ENCODE assay signal across 21 cellular contexts in the genomic region with DNA sequence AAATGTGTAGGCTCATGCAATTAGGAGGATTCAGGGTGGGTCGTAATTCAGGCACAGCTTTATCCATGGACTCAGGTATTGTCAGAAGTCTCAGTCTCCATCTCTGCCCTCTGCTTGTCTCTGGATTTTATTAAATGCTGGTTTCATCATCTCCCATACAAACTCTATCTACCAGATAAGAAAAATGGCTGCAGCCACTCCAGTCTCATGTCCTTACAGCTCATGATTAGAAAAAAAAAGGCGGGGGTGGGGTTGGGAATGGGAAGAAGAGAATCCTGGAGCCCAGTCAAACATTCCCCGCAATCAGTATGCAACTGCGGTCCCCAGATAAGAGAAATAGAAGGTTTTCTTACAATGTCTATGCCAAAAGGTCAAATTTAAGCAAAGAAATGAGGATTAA. TPM values are rescaled to one million over a fixed set of nuclear protein-coding genes. Genes with fewer than 3 reads are reported as not detected.
DNase-seq lines count a peak whose midpoint lies in the region; ATAC-seq, FAIRE-seq and TF ChIP-seq lines count a peak whose summit lies in the region.
"Had no signal": no experiment of that assay in that cellular context is flagged by ENCODE, and none has a peak within 500 bp of the region (broad histone marks: within the 10 kb centered on the region; RNA-seq: fewer than 3 reads in every experiment).

No MANE protein-coding gene starts in this region.

- peak in 1 of 2 donors; percentile 76 for DNase-seq in cardiac muscle cell (ENCODE audit: low read depth in 1 of 2, low spot score in 1 of 2)
- no peak for DNase-seq in right atrium auricular region (ENCODE audit: low spot score)
- DNase-seq in endothelial cell of umbilical vein (ENCODE audit: low read depth, low spot score) = peak; percentile 39
- no peak for DNase-seq in left ventricle myocardium inferior
- no peak for DNase-seq in smooth muscle cell (lab: John Stamatoyannopoulos, UW; ENCODE audit: unreplicated experiment)
- no peak for DNase-seq in left colon
- DNase-seq: 8988T; Calu3; CD8-positive, alpha-beta T cell; DMS79 treated with DMSO at 0.1 percent for 48 hours; GF-D8; H9 had no signal

- H3K79me2 ChIP-seq in endothelial cell of umbilical vein (ENCODE audit: control insufficient read depth, insufficient read depth, low read length) = no peaks in the 10 kb centered on the region
- H3K79me2 ChIP-seq in smooth muscle cell (ENCODE audit: low read depth) = no peaks in the 10 kb centered on the region

- no peaks in the 10 kb centered on the region for H3K36me3 ChIP-seq in cardiac muscle cell
- no peaks in the 10 kb centered on the region for H3K36me3 ChIP-seq in right atrium auricular region
- H3K36me3 ChIP-seq in endothelial cell of umbilical vein (ENCODE audit: control insufficient read depth in 2 of 2, extremely low read depth in 1 of 2, insufficient read depth in 2 of 2, low read length in 2 of 2) = no peaks in the 10 kb centered on the region
- H3K36me3 ChIP-seq in left ventricle myocardium inferior = peaks cover 16% of the 10 kb centered on the region
- no peaks in the 10 kb centered on the region for H3K36me3 ChIP-seq in smooth muscle cell (ENCODE audit: low read depth)

- H3K4me2 ChIP-seq in endothelial cell of umbilical vein (ENCODE audit: insufficient read depth, low read length) = no peak overlapping the region
- peak overlapping the region; percentile 24 for H3K4me2 ChIP-seq in smooth muscle cell
- H3K4me2 ChIP-seq: BLaER1 treated with 17β-estradiol and CSF1 and Interleukin-3, amounts not matched to agents 10 nM and 100 nM had no signal

- WGBS in smooth muscle cell (ENCODE audit: low lambda C conversion rate) = 51% methylated on average over 4 of the region's 4 CpGs

- H3K4me1 ChIP-seq in cardiac muscle cell (ENCODE audit: low read depth) (peaks cover 25% of the 10 kb centered on the region), right atrium auricular region (no peaks in the 10 kb centered on the region), endothelial cell of umbilical vein (ENCODE audit: control insufficient read depth, extremely low read depth, insufficient read depth, low read length) (peaks cover 19% of the 10 kb centered on the region), left ventricle myocardium inferior (peaks cover 39% of the 10 kb centered on the region), smooth muscle cell (ENCODE audit: low read depth) (peaks cover 4% of the 10 kb centered on the region)

- H3K9me3 ChIP-seq in cardiac muscle cell (ENCODE audit: low read depth) (no peaks in the 10 kb centered on the region), right atrium auricular region (no peaks in the 10 kb centered on the region), endothelial cell of umbilical vein (replicated peaks; ENCODE audit: control insufficient read depth, insufficient read depth, low read length) (no peaks in the 10 kb centered on the region), left ventricle myocardium inferior (replicated peaks) (no peaks in the 10 kb centered on the region), smooth muscle cell (replicated peaks; ENCODE audit: low read depth) (no peaks in the 10 kb centered on the region)

- H3K27me3 ChIP-seq in cardiac muscle cell (no peaks in the 10 kb centered on the region), right atrium auricular region (no peaks in the 10 kb centered on the region), endothelial cell of umbilical vein (ENCODE audit: control insufficient read depth in 2 of 2, insufficient read depth in 2 of 2, low read length in 2 of 2) (no peaks in the 10 kb centered on the region), left ventricle myocardium inferior (ENCODE audit: low read depth) (no peaks in the 10 kb centered on the region), smooth muscle cell (ENCODE audit: low read depth) (no peaks in the 10 kb centered on the region)
- H3K27me3 ChIP-seq: BLaER1 treated with 17β-estradiol and CSF1 and Interleukin-3, amounts not matched to agents 10 nM and 100 nM had no signal

- TF ChIP-seq CTCF in cardiac muscle cell (IDR thresholded peaks at IDR 0.05; ENCODE audit: low read depth, low read length) (no peak), right atrium auricular region (IDR thresholded peaks at IDR 0.05) (no peak), endothelial cell of umbilical vein (IDR thresholded peaks at IDR 0.05; ENCODE audit: extremely low read depth in 1 of 2, insufficient read depth in 1 of 2, low read depth in 1 of 2, low read length in 2 of 2) (no peak), left ventricle myocardium inferior (IDR thresholded peaks at IDR 0.05; ENCODE audit: borderline replicate concordance) (no peak), smooth muscle cell (IDR thresholded peaks at IDR 0.05; ENCODE audit: borderline replicate concordance, insufficient read depth, poor library complexity, severe bottlenecking) (no peak)

- no peaks in the 10 kb centered on the region for H3F3A ChIP-seq in smooth muscle cell (ENCODE audit: low read depth)

- H3K9me1 ChIP-seq in endothelial cell of umbilical vein (replicated peaks; ENCODE audit: control insufficient read depth, extremely low read depth, insufficient read depth, low read length) = no peaks in the 10 kb centered on the region

- CTCF ChIA-PET in endothelial cell of umbilical vein (lab: Charles Lee) = interaction anchor here (0.9 to 2.3 kb wide), 3 partner anchors 22 to 355 kb away, joined by 3 to 13 read pairs (median 3); no protein-coding TSS in a partner anchor

- no peak for TF ChIP-seq POLR2A in endothelial cell of umbilical vein (IDR thresholded peaks at IDR 0.05; ENCODE audit: low read depth, low read length)

- no peak for FAIRE-seq in endothelial cell of umbilical vein (lab: Jason Lieb, UNC)
- FAIRE-seq: H1, HTR-8/SVneo had no signal

- H3K27ac ChIP-seq in cardiac muscle cell (peak overlapping the region; percentile 40), right atrium auricular region (peak overlapping the region in 1 of 2 donors; percentile 36), endothelial cell of umbilical vein (ENCODE audit: insufficient read depth, low read depth, low read length) (no peak overlapping the region), left ventricle myocardium inferior (replicated peaks) (peak overlapping the region; percentile 40), smooth muscle cell (ENCODE audit: low read depth) (no peak overlapping the region)
- H3K27ac ChIP-seq: BLaER1 treated with 17β-estradiol and CSF1 and Interleukin-3, amounts not matched to agents 10 nM and 100 nM; HL-60 had no signal

- ATAC-seq in GM21381 (IDR thresholded peaks at IDR 0.05; ENCODE audit: unreplicated experiment) (no peak), left colon (no peak), HG02571 (IDR thresholded peaks at IDR 0.05; ENCODE audit: unreplicated experiment) (no peak)
- ATAC-seq: CD8-positive, alpha-beta T cell had no signal

- no peak overlapping the region for H3K9ac ChIP-seq in endothelial cell of umbilical vein (replicated peaks; ENCODE audit: extremely low read depth, insufficient read depth, low read length)
- no peak overlapping the region for H3K9ac ChIP-seq in smooth muscle cell (ENCODE audit: low read depth)

- dilution Hi-C loops in endothelial cell of umbilical vein (cut with MboI; ENCODE audit: extremely low pct_ligation_motif_present, low sequenced_read_pairs) = no loop called here

- intact Hi-C loops in endothelial cell of umbilical vein (cut with micrococcal nuclease) = loop anchor here (10.0 kb wide), 1 partner anchor 521 kb away; no protein-coding TSS in a partner anchor
- intact Hi-C loops in left ventricle myocardium inferior (cut with micrococcal nuclease) = no loop called here
- intact Hi-C loops in left colon (cut with DNase I, micrococcal nuclease) = loop anchor here in 1 of 2 donors (10.0 kb wide), 1 partner anchor 191 kb away; no protein-coding TSS in a partner anchor

- H3K4me3 ChIP-seq in cardiac muscle cell (no peak overlapping the region), right atrium auricular region (no peak overlapping the region), endothelial cell of umbilical vein (replicated peaks in 1 of 3; ENCODE audit: insufficient read depth in 1 of 3, low read depth in 1 of 3, low read length in 3 of 3) (no peak overlapping the region), left ventricle myocardium inferior (no peak overlapping the region), smooth muscle cell (no peak overlapping the region)
- H3K4me3 ChIP-seq: BLaER1 treated with 17β-estradiol and CSF1 and Interleukin-3, amounts not matched to agents 10 nM and 100 nM had no signal

- POLR2A ChIA-PET in endothelial cell of umbilical vein (lab: Charles Lee) = no interaction called here

- H4K20me1 ChIP-seq in endothelial cell of umbilical vein (replicated peaks; ENCODE audit: control insufficient read depth, extremely low read depth, insufficient read depth, low read length) (no peaks in the 10 kb centered on the region), smooth muscle cell (ENCODE audit: low read depth) (no peaks in the 10 kb centered on the region)
- H4K20me1 ChIP-seq: BLaER1 treated with 17β-estradiol and CSF1 and Interleukin-3, amounts not matched to agents 10 nM and 100 nM had no signal

- no TSS peak for BruUV-seq in endothelial cell of umbilical vein (replicated peaks; lab: Mats Ljungman, UMichigan)

- H2AFZ ChIP-seq in endothelial cell of umbilical vein (ENCODE audit: low read depth, low read length) = no peak overlapping the region
- no peak overlapping the region for H2AFZ ChIP-seq in smooth muscle cell (ENCODE audit: low read depth)

RNA-seq across cellular contexts. Expression of gene FBXO38, which starts 7.6 kb away (rescaled TPM):
- total RNA-seq in cardiac muscle cell (28.1 and 42.9 TPM in 2 replicates), right atrium auricular region (10 to 100 TPM; 32.2 to 36.7 TPM), endothelial cell of umbilical vein (52.9 and 65.6 TPM in 2 replicates), left ventricle myocardium inferior (38.0 TPM), smooth muscle cell (44.5 and 61.4 TPM in 2 replicates), left colon (10 to 100 TPM; 44.0 to 46.8 TPM)
- polyA plus RNA-seq in cardiac muscle cell (24.2 and 37.3 TPM in 2 replicates), endothelial cell of umbilical vein (15.0 and 18.6 TPM in 2 replicates), smooth muscle cell (23.7 and 24.4 TPM in 2 replicates)
- 14.5 and 14.9 TPM in 2 replicates for polyA plus RNA-seq in endothelial cell of umbilical vein (2011; cell fraction: cytosol; rRNA removed)
- 75.0 and 98.8 TPM in 2 replicates for polyA plus RNA-seq in endothelial cell of umbilical vein (2011; cell fraction: nucleus; rRNA removed)
- 25.1 and 40.5 TPM in 2 replicates for polyA plus RNA-seq in endothelial cell of umbilical vein (2012)
- polyA minus RNA-seq in endothelial cell of umbilical vein = 107 and 138 TPM in 2 replicates
- polyA minus RNA-seq in endothelial cell of umbilical vein (2011; cell fraction: cytosol; rRNA and poly(A)+ RNA removed) = 24.2 TPM
- polyA minus RNA-seq in endothelial cell of umbilical vein (2011; cell fraction: nucleus; rRNA and poly(A)+ RNA removed) = 245 and 336 TPM in 2 replicates

RNA-seq across cellular contexts. Expression of gene SPINK9, which starts 40.8 kb away (rescaled TPM):
- total RNA-seq in cardiac muscle cell (not detected in 2 replicates), right atrium auricular region (not detected), endothelial cell of umbilical vein (not detected in 2 replicates), left ventricle myocardium inferior (not detected), smooth muscle cell (4.0 and 5.3 TPM in 2 replicates), left colon (not detected)
- polyA plus RNA-seq in cardiac muscle cell (not detected in 2 replicates), endothelial cell of umbilical vein (not detected in 2 replicates), smooth muscle cell (4.2 and 5.9 TPM in 2 replicates)
- polyA plus RNA-seq in endothelial cell of umbilical vein (2011; cell fraction: cytosol; rRNA removed) = not detected in 2 replicates
- not detected in 2 replicates for polyA plus RNA-seq in endothelial cell of umbilical vein (2011; cell fraction: nucleus; rRNA removed)
- polyA plus RNA-seq in endothelial cell of umbilical vein (2012) = not detected in 2 replicates
- not detected in 2 replicates for polyA minus RNA-seq in endothelial cell of umbilical vein
- polyA minus RNA-seq in endothelial cell of umbilical vein (2011; cell fraction: cytosol; rRNA and poly(A)+ RNA removed) = not detected
- polyA minus RNA-seq in endothelial cell of umbilical vein (2011; cell fraction: nucleus; rRNA and poly(A)+ RNA removed) = not detected in 2 replicates
- total RNA-seq: A673; Calu3; CD8-positive, alpha-beta T cell; H1; H9 had no signal
- polyA plus RNA-seq: AG04450, H1, IgD-negative memory B cell had no signal

Comparison
In these comparisons a context has a peak if more than half of its experiments do, and no peak if none do; other contexts are left out.
1. H3K27ac ChIP-seq: peak in cardiac muscle cell (single experiment) and left ventricle myocardium inferior (single experiment); none in endothelial cell of umbilical vein (single experiment) and smooth muscle cell (single experiment).